ENCODE assay signal across 13 cellular contexts in the genomic region with DNA sequence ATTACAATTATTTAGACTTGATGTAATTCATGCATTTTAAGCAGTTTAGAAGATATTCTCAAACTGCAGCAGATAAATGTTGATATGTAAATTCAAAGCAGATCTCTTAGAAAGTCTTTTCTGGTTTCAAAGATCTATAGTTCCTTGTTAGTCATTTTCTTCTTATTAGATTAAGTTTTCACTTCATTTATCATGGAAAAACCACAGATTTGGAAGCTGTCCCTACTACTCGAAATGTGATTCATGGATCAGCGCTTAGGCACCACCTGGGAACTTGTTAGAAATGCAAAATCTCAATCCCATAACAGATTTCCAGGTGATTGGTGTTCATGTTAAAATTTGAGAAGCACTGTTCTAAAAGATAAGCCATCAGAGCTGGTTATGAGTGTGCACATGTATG.
DNase-seq lines count a peak whose midpoint lies in the region; ATAC-seq and TF ChIP-seq lines count a peak whose summit lies in the region.
"Had no signal": no experiment of that assay in that cellular context is flagged by ENCODE, and none has a peak within 500 bp of the region (broad histone marks: within the 10 kb centered on the region; RNA-seq: fewer than 3 reads in every experiment).

No MANE protein-coding gene starts in this region.

- POLR2A ChIA-PET in SK-N-SH (lab: Yijun Ruan, JAX): no interaction called here

- H3K4me3 ChIP-seq in SK-N-SH (ENCODE audit: low read depth in 2 of 2, low read length in 1 of 2) (no peak overlapping the region), esophagus squamous epithelium (no peak overlapping the region)
- H3K4me3 ChIP-seq: BLaER1 treated with 17β-estradiol and CSF1 and Interleukin-3, amounts not matched to agents 10 nM and 100 nM; GM12878; GM23248 had no signal

- no peak for TF ChIP-seq EP300 in SK-N-SH (IDR thresholded peaks at IDR 0.05; ENCODE audit: borderline replicate concordance in 1 of 2, low read depth in 1 of 2, low read length in 1 of 2)

- no peaks in the 10 kb centered on the region for H4K20me1 ChIP-seq in SK-N-SH (ENCODE audit: insufficient read depth)
- H4K20me1 ChIP-seq: BLaER1 treated with 17β-estradiol and CSF1 and Interleukin-3, amounts not matched to agents 10 nM and 100 nM had no signal

- intact Hi-C loops in esophagus squamous epithelium (cut with DNase I): no loop called here

- TF ChIP-seq CTCF in SK-N-SH (IDR thresholded peaks at IDR 0.05): no peak
- TF ChIP-seq CTCF in esophagus squamous epithelium (IDR thresholded peaks at IDR 0.05): no peak

- WGBS in SK-N-SH (ENCODE audit: low lambda C conversion rate): 9% methylated on average over 2 of the region's 2 CpGs
- WGBS in esophagus squamous epithelium, 2 donors: 71 to 72% methylated on average over 2 of the region's 2 CpGs

- H3K79me2 ChIP-seq in SK-N-SH (ENCODE audit: insufficient read depth): no peaks in the 10 kb centered on the region

- ATAC-seq in HG03520 (IDR thresholded peaks at IDR 0.05; ENCODE audit: unreplicated experiment): no peak
- ATAC-seq: GM12878 had no signal

- no peak overlapping the region for H3K4me2 ChIP-seq in SK-N-SH
- H3K4me2 ChIP-seq: BLaER1 treated with 17β-estradiol and CSF1 and Interleukin-3, amounts not matched to agents 10 nM and 100 nM had no signal

- DNase-seq in ELR (ENCODE audit: low read depth) (peak; percentile 2), SK-N-SH (no peak), astrocyte of the hippocampus (ENCODE audit: low read depth, low spot score) (peak; percentile 60), iris pigment epithelial cell (ENCODE audit: low read depth) (peak; percentile 5), esophagus squamous epithelium (lab: John Stamatoyannopoulos, UW) (no peak)
- DNase-seq in activated T-cell treated with anti-CD3 and anti-CD28 coated beads, Interleukin-2, amount 50 U/mL, for 1 hour: no peak
- DNase-seq: ACHN; CD4-positive, CD25-positive, alpha-beta regulatory T cell; DMS 273 treated with DMSO at 0.1 percent for 48 hours; GM23248 had no signal

- no peaks in the 10 kb centered on the region for H3K36me3 ChIP-seq in SK-N-SH (replicated peaks in 1 of 2; ENCODE audit: control insufficient read depth in 1 of 2, insufficient read depth in 2 of 2, low read length in 1 of 2)
- H3K36me3 ChIP-seq in esophagus squamous epithelium: no peaks in the 10 kb centered on the region
- H3K36me3 ChIP-seq: BLaER1 treated with 17β-estradiol and CSF1 and Interleukin-3, amounts not matched to agents 10 nM and 100 nM had no signal

- H3K9me3 ChIP-seq in SK-N-SH (peaks cover 6% of the 10 kb centered on the region; the same call in 1 of the 2 replicates), esophagus squamous epithelium (no peaks in the 10 kb centered on the region)
- H3K9me3 ChIP-seq: BLaER1 treated with 17β-estradiol and CSF1 and Interleukin-3, amounts not matched to agents 10 nM and 100 nM had no signal

- no peaks in the 10 kb centered on the region for H3K9me2 ChIP-seq in SK-N-SH

- CTCF ChIA-PET in SK-N-SH (lab: Yijun Ruan, JAX): no interaction called here

- no peak for TF ChIP-seq POLR2A in esophagus squamous epithelium (IDR thresholded peaks at IDR 0.05)

- H3K4me1 ChIP-seq in SK-N-SH (ENCODE audit: control insufficient read depth in 1 of 2, insufficient read depth in 2 of 2, low read depth in 1 of 2, low read length in 1 of 2) (no peaks in the 10 kb centered on the region; a peak in 2 of 4 replicates), esophagus squamous epithelium (no peaks in the 10 kb centered on the region)
- H3K4me1 ChIP-seq: BLaER1 treated with 17β-estradiol and CSF1 and Interleukin-3, amounts not matched to agents 10 nM and 100 nM had no signal

- H3K9ac ChIP-seq in SK-N-SH: no peak overlapping the region
- H3K9ac ChIP-seq: BLaER1 treated with 17β-estradiol and CSF1 and Interleukin-3, amounts not matched to agents 10 nM and 100 nM; GM23248 had no signal

- H3K27me3 ChIP-seq in SK-N-SH (ENCODE audit: insufficient read depth) (no peaks in the 10 kb centered on the region), esophagus squamous epithelium (no peaks in the 10 kb centered on the region)
- H3K27me3 ChIP-seq: BLaER1 treated with 17β-estradiol and CSF1 and Interleukin-3, amounts not matched to agents 10 nM and 100 nM had no signal

- no peak overlapping the region for H2AFZ ChIP-seq in SK-N-SH (ENCODE audit: low read depth)
- H2AFZ ChIP-seq: GM23248 had no signal

- H3K27ac ChIP-seq in SK-N-SH (ENCODE audit: low read depth in 2 of 2, low read length in 1 of 2) (no peak overlapping the region), esophagus squamous epithelium (no peak overlapping the region)
- H3K27ac ChIP-seq: BLaER1 treated with 17β-estradiol and CSF1 and Interleukin-3, amounts not matched to agents 10 nM and 100 nM; GM23248 had no signal

- TF ChIP-seq RAD21 in SK-N-SH (IDR thresholded peaks at IDR 0.05; ENCODE audit: low read length): no peak

- peaks cover 7% of the 10 kb centered on the region for H3F3A ChIP-seq in SK-N-SH (replicated peaks; ENCODE audit: insufficient read depth)

TF ChIP-seq in SK-N-SH, 30 proteins besides CTCF, POLR2A, EP300 and RAD21:
- no peak for TF ChIP-seq MEF2A (IDR thresholded peaks at IDR 0.05; ENCODE audit: borderline replicate concordance, low read depth)
- TF ChIP-seq TEAD4 (IDR thresholded peaks at IDR 0.05; ENCODE audit: borderline replicate concordance, insufficient read depth): 0 out of 2 replicates have a peak, but pooled peaks have one; percentile 26
- TF ChIP-seq RCOR1 (IDR thresholded peaks at IDR 0.05; ENCODE audit: low read length): no peak
- no peak for TF ChIP-seq EZH2phosphoT487 (IDR thresholded peaks at IDR 0.05; ENCODE audit: borderline replicate concordance, low read depth)
- no peak for TF ChIP-seq FOSL2 (IDR thresholded peaks at IDR 0.05; ENCODE audit: borderline replicate concordance, low read depth)
- 0 out of 2 replicates have a peak, but pooled peaks have one; percentile 5 for TF ChIP-seq JUND (IDR thresholded peaks at IDR 0.05)
- no peak for TF ChIP-seq GABPA (IDR thresholded peaks at IDR 0.05; ENCODE audit: low read depth)
- TF ChIP-seq YY1 (IDR thresholded peaks at IDR 0.05; ENCODE audit: low read depth): no peak
- TF ChIP-seq NRF1 (IDR thresholded peaks at IDR 0.05; ENCODE audit: low read depth, low read length): no peak
- TF ChIP-seq SIN3A (IDR thresholded peaks at IDR 0.05; ENCODE audit: borderline replicate concordance, low read depth, low read length): no peak
- no peak for TF ChIP-seq FOXM1 (IDR thresholded peaks at IDR 0.05; ENCODE audit: low read depth)
- TF ChIP-seq, protein P1, sequence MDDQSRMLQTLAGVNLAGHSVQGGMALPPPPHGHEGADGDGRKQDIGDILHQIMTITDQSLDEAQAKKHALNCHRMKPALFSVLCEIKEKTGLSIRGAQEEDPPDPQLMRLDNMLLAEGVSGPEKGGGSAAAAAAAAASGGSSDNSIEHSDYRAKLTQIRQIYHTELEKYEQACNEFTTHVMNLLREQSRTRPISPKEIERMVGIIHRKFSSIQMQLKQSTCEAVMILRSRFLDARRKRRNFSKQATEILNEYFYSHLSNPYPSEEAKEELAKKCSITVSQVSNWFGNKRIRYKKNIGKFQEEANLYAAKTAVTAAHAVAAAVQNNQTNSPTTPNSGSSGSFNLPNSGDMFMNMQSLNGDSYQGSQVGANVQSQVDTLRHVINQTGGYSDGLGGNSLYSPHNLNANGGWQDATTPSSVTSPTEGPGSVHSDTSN (IDR thresholded peaks at IDR 0.05): peak; percentile 66
- no peak for TF ChIP-seq SMC3 (IDR thresholded peaks at IDR 0.05; ENCODE audit: low read depth, low read length)
- TF ChIP-seq TCF12 (IDR thresholded peaks at IDR 0.05): peak; percentile 70
- TF ChIP-seq ELF1 (IDR thresholded peaks at IDR 0.05): no peak
- no peak for TF ChIP-seq CHD2 (IDR thresholded peaks at IDR 0.05; ENCODE audit: low read length, partially characterized antibody)
- TF ChIP-seq, protein P2, sequence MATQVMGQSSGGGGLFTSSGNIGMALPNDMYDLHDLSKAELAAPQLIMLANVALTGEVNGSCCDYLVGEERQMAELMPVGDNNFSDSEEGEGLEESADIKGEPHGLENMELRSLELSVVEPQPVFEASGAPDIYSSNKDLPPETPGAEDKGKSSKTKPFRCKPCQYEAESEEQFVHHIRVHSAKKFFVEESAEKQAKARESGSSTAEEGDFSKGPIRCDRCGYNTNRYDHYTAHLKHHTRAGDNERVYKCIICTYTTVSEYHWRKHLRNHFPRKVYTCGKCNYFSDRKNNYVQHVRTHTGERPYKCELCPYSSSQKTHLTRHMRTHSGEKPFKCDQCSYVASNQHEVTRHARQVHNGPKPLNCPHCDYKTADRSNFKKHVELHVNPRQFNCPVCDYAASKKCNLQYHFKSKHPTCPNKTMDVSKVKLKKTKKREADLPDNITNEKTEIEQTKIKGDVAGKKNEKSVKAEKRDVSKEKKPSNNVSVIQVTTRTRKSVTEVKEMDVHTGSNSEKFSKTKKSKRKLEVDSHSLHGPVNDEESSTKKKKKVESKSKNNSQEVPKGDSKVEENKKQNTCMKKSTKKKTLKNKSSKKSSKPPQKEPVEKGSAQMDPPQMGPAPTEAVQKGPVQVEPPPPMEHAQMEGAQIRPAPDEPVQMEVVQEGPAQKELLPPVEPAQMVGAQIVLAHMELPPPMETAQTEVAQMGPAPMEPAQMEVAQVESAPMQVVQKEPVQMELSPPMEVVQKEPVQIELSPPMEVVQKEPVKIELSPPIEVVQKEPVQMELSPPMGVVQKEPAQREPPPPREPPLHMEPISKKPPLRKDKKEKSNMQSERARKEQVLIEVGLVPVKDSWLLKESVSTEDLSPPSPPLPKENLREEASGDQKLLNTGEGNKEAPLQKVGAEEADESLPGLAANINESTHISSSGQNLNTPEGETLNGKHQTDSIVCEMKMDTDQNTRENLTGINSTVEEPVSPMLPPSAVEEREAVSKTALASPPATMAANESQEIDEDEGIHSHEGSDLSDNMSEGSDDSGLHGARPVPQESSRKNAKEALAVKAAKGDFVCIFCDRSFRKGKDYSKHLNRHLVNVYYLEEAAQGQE (IDR thresholded peaks at IDR 0.05; ENCODE audit: low read depth, low read length): no peak

Comparison
In these comparisons a context has a peak if more than half of its experiments do, and no peak if none do; other contexts are left out.
1. DNase-seq: peak in ELR (single experiment), astrocyte of the hippocampus (single experiment) and iris pigment epithelial cell (single experiment); none in SK-N-SH (single experiment), activated T-cell treated with anti-CD3 and anti-CD28 coated beads, Interleukin-2, amount 50 U/mL, for 1 hour (single experiment) and esophagus squamous epithelium (single experiment).